ENCODE assay signal across 35 cellular contexts in genomic region chr1:22344851-22345560, GRCh38.
"Had no signal": no experiment of that assay in that cellular context is flagged by ENCODE, and none has a peak within 500 bp of the region (broad histone marks: within the 10 kb centered on the region; RNA-seq: fewer than 3 reads in every experiment).

No MANE protein-coding gene starts in this region.

- H3K27ac Mint-ChIP-seq: activated CD4-positive, alpha-beta T cell treated with anti-CD3 and anti-CD28 coated beads for 36 hours; activated CD4-positive, alpha-beta T cell treated with anti-CD3 and anti-CD28 coated beads, Interleukin-2, amount 10 ng/mL, durations not matched to agents 7 days and 5 days; activated CD8-positive, alpha-beta T cell treated with anti-CD3 and anti-CD28 coated beads, Interleukin-2, amount 10 ng/mL, durations not matched to agents 7 days and 5 days; activated naive CD4-positive, alpha-beta T cell treated with anti-CD3 and anti-CD28 coated beads, Interleukin-2, amount 50 U/mL, for 24 hours; activated naive CD8-positive, alpha-beta T cell treated with anti-CD3 and anti-CD28 coated beads, Interleukin-2, amount 10 ng/mL, durations not matched to agents 7 days and 5 days; activated T-cell treated with anti-CD3 and anti-CD28 coated beads, Interleukin-2, amount 50 U/mL, for 24 hours; activated T-helper 2 cell treated with anti-CD3 and anti-CD28 coated beads, Interferon-gamma antibody, Interleukin-2, Interleukin-4, amounts not matched to agents 10 μg/mL and 5 μg/mL and 100 μg/mL, durations not matched to agents 14 hours and 24 hours and 36 hours; T-helper 1 cell treated with Interleukin-12 subunit alpha and Interleukin-12 subunit beta and Interleukin-4 antibody, amounts not matched to agents 30 μg/mL and 1 μg/mL, for 36 hours; T-helper 2 cell treated with Interferon-gamma antibody and Interleukin-4, amounts not matched to agents 5 μg/mL and 100 μg/mL, for 36 hours had no signal

- H3K27me3 ChIP-seq: ascending aorta, MG63, Peyer's patch had no signal

- DNase-seq: activated CD4-positive, alpha-beta T cell treated with anti-CD3 and anti-CD28 coated beads for 36 hours; activated CD4-positive, alpha-beta T cell treated with anti-CD3 and anti-CD28 coated beads, Interleukin-2, amount 10 ng/mL, durations not matched to agents 7 days and 5 days; activated CD4-positive, alpha-beta T cell treated with anti-CD3 and anti-CD28 coated beads, Interleukin-2, amount 50 U/mL, for 48 hours; activated CD8-positive, alpha-beta T cell treated with anti-CD3 and anti-CD28 coated beads, Interleukin-2, amount 10 ng/mL, durations not matched to agents 7 days and 5 days; activated gamma-delta T cell; activated naive CD4-positive, alpha-beta T cell treated with Interleukin-2 at 50 U/mL for 16 hours; activated naive CD8-positive, alpha-beta T cell treated with anti-CD3 and anti-CD28 coated beads, Interleukin-2, amount 10 ng/mL, durations not matched to agents 7 days and 5 days; activated T-cell treated with anti-CD3 and anti-CD28 coated beads, Interleukin-2, amount 50 U/mL, for 24 hours; amygdala; Kasumi-1; MG63; NCI-H1048; NCI-H1105 treated with DMSO at 0.1 percent for 48 hours; NCI-H1436; NCI-H187; NCI-H2029 treated with DMSO at 0.1 percent for 48 hours; NCI-H2107; NCI-H2171; NCI-H510A; NCI-H526; NCI-H748 treated with DMSO at 0.1 percent for 48 hours; NK-92 treated with Interleukin-12 subunit alpha and Interleukin-12 subunit beta, amount 100 ng/mL, for 24 hours; PC-3; Peyer's patch; RPMI8226; SHP77 treated with DMSO at 0.1 percent for 48 hours; SK-N-SH had no signal

- H3K4me3 ChIP-seq: ascending aorta, MG63, Peyer's patch, SJSA1 had no signal

- H3K4me3 Mint-ChIP-seq: activated CD4-positive, alpha-beta T cell treated with anti-CD3 and anti-CD28 coated beads for 36 hours; activated CD4-positive, alpha-beta T cell treated with anti-CD3 and anti-CD28 coated beads, Interleukin-2, amount 10 ng/mL, durations not matched to agents 7 days and 5 days; activated CD8-positive, alpha-beta T cell treated with anti-CD3 and anti-CD28 coated beads, Interleukin-2, amount 10 ng/mL, durations not matched to agents 7 days and 5 days; activated naive CD4-positive, alpha-beta T cell treated with anti-CD3 and anti-CD28 coated beads, Interleukin-2, amount 50 U/mL, for 24 hours; activated naive CD8-positive, alpha-beta T cell treated with anti-CD3 and anti-CD28 coated beads, Interleukin-2, amount 10 ng/mL, durations not matched to agents 7 days and 5 days; activated T-cell treated with anti-CD3 and anti-CD28 coated beads, Interleukin-2, amount 50 U/mL, for 24 hours; T-helper 1 cell treated with Interleukin-12 subunit alpha and Interleukin-12 subunit beta and Interleukin-4 antibody, amounts not matched to agents 30 μg/mL and 1 μg/mL, for 36 hours; T-helper 2 cell treated with Interferon-gamma antibody and Interleukin-4, amounts not matched to agents 5 μg/mL and 100 μg/mL, for 36 hours had no signal

- H3K9ac ChIP-seq: SK-N-SH had no signal

- H3K36me3 Mint-ChIP-seq: activated naive CD4-positive, alpha-beta T cell treated with anti-CD3 and anti-CD28 coated beads, Interleukin-2, amount 50 U/mL, for 24 hours; activated naive CD8-positive, alpha-beta T cell treated with anti-CD3 and anti-CD28 coated beads, Interleukin-2, amount 10 ng/mL, durations not matched to agents 7 days and 5 days had no signal

- H3K4me1 ChIP-seq: ascending aorta had no signal

- FAIRE-seq: TTC549 had no signal

- H3K9me3 ChIP-seq: ascending aorta, MG63, Peyer's patch, SJSA1, SK-N-SH had no signal

- H3K4me1 Mint-ChIP-seq: activated CD4-positive, alpha-beta T cell treated with anti-CD3 and anti-CD28 coated beads, Interleukin-2, amount 10 ng/mL, durations not matched to agents 7 days and 5 days had no signal

- H3K36me3 ChIP-seq: ascending aorta, MG63, Peyer's patch, SJSA1 had no signal

- H3K9me3 Mint-ChIP-seq: activated CD4-positive, alpha-beta T cell treated with anti-CD3 and anti-CD28 coated beads, Interleukin-2, amount 10 ng/mL, durations not matched to agents 7 days and 5 days; activated naive CD4-positive, alpha-beta T cell treated with anti-CD3 and anti-CD28 coated beads, Interleukin-2, amount 50 U/mL, for 24 hours; activated naive CD8-positive, alpha-beta T cell treated with anti-CD3 and anti-CD28 coated beads, Interleukin-2, amount 10 ng/mL, durations not matched to agents 7 days and 5 days; activated T-cell treated with anti-CD3 and anti-CD28 coated beads, Interleukin-2, amount 50 U/mL, for 24 hours; activated T-helper 2 cell treated with anti-CD3 and anti-CD28 coated beads, Interferon-gamma antibody, Interleukin-2, Interleukin-4, amounts not matched to agents 10 μg/mL and 5 μg/mL and 100 μg/mL, durations not matched to agents 14 hours and 24 hours and 36 hours; T-helper 1 cell treated with Interleukin-12 subunit alpha and Interleukin-12 subunit beta and Interleukin-4 antibody, amounts not matched to agents 30 μg/mL and 1 μg/mL, for 36 hours; T-helper 2 cell treated with Interferon-gamma antibody and Interleukin-4, amounts not matched to agents 5 μg/mL and 100 μg/mL, for 36 hours had no signal

- H3K4me2 ChIP-seq: SK-N-SH had no signal

- ATAC-seq: activated CD4-positive, alpha-beta T cell treated with anti-CD3 and anti-CD28 coated beads for 36 hours; activated CD4-positive, CD25-positive, alpha-beta regulatory T cell treated with anti-CD3 and anti-CD28 coated beads, Interleukin-2, amount 50 U/mL, for 24 hours; activated CD8-positive, alpha-beta T cell treated with anti-CD3 and anti-CD28 coated beads, Interleukin-2, amount 10 ng/mL, durations not matched to agents 7 days and 5 days; PC-3 had no signal

- H3K27ac ChIP-seq: ascending aorta, Peyer's patch, SJSA1 had no signal
